In the genomic region with DNA sequence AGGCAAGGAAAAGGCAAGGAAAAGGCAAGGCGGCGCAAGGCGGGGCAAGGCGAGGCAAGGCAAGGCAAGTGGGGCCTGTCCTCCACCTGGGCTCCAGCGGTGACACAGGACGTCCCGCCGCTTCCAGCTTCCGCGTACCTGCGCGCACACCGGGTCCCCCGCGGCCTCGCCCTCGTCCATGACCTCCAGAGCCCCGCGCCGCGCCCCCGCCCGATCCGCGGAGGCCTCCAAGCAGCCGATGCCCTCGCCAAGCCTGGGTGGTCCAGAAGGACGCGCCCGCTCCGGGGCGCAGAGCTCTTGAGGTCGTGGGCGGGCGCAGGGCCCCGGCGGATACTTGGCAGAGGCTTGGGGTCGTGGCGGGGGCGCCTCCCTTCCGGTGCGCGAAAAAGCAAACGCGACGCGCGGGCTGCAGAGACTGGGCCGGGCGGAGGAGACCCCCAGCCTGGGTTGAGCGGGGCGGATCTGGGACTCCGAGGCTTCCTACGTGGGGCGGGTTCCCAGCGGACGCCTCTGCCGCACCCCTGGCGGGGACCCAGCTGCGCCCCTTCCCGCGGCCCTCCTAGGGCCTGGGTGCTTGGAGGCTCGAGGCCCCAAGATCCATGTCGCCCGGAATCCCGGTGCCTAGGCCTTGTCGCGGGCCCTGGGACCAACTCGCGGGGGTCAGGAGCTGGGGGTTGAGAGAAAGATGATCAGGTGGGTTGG, we compare ENCODE assay signal across 16 cellular contexts.
DNase-seq lines count a peak whose midpoint lies in the region; ATAC-seq, FAIRE-seq and TF ChIP-seq lines count a peak whose summit lies in the region.
"Had no signal": no experiment of that assay in that cellular context is flagged by ENCODE, and none has a peak within 500 bp of the region (broad histone marks: within the 10 kb centered on the region; RNA-seq: fewer than 3 reads in every experiment).

No MANE protein-coding gene starts in this region.

- intact Hi-C loops in testis (cut with DNase I; ENCODE audit: low total_unique reads): loop anchor here (10.0 kb wide), 1 partner anchor 148 kb away; the partner anchor contains the start of gene TNFAIP2

- no peak overlapping the region for H3K27ac ChIP-seq in gastroesophageal sphincter
- H3K27ac ChIP-seq in testis: no peak overlapping the region
- H3K27ac ChIP-seq: C4-2B, SJSA1, WERI-Rb-1 had no signal

- H3K9me3 ChIP-seq in adipocyte (ENCODE audit: control insufficient read depth, low read length) (peaks cover 12% of the 10 kb centered on the region), gastroesophageal sphincter (no peaks in the 10 kb centered on the region), mucosa of stomach (ENCODE audit: control insufficient read depth, low read length) (no peaks in the 10 kb centered on the region), testis (no peaks in the 10 kb centered on the region)
- H3K9me3 ChIP-seq: MG63, SJSA1 had no signal

- no peak overlapping the region for H3K9ac ChIP-seq in adipocyte (ENCODE audit: low read length)
- peak overlapping the region; percentile 65 for H3K9ac ChIP-seq in mucosa of stomach (ENCODE audit: low read length)

- H3K4me3 ChIP-seq in adipocyte (ENCODE audit: low read length) (peak overlapping the region; percentile 61), gastroesophageal sphincter (peak overlapping the region in 1 of 2 donors; percentile 46), mucosa of stomach (ENCODE audit: low read length) (no peak overlapping the region), testis (peak overlapping the region; percentile 38 to 40)
- H3K4me3 ChIP-seq: MG63, SJSA1 had no signal

- no peak for TF ChIP-seq EP300 in gastroesophageal sphincter (IDR thresholded peaks at IDR 0.05)

- WGBS in gastroesophageal sphincter (ENCODE audit: low coverage in 1 of 2), 2 donors: no CpG with 5 or more reads among the region's 70 CpGs
- 6 to 12% methylated on average over 23 to 48 of the region's 70 CpGs for WGBS in testis, 2 donors

- peaks cover 3% of the 10 kb centered on the region for H3K4me1 ChIP-seq in adipocyte (ENCODE audit: control insufficient read depth, insufficient read depth, low read length)
- peaks cover 0 to 17% (median 12%) of the 10 kb centered on the region in 3 donors for H3K4me1 ChIP-seq in gastroesophageal sphincter
- peaks cover 11% of the 10 kb centered on the region for H3K4me1 ChIP-seq in mucosa of stomach (ENCODE audit: control insufficient read depth, insufficient read depth, low read length)
- H3K4me1 ChIP-seq in testis: peaks cover 5% of the 10 kb centered on the region
- H3K4me1 ChIP-seq: SJSA1 had no signal

- DNase-seq in adipocyte (ENCODE audit: low read depth) (no peak), testis (no peak), kidney glomerular epithelial cell (lab: John Stamatoyannopoulos, UW) (no peak), H54 (ENCODE audit: insufficient read length, low spot score) (no peak), amygdala (lab: John Stamatoyannopoulos, UW) (no peak)
- no peak for DNase-seq in activated naive CD4-positive, alpha-beta T cell (lab: John Stamatoyannopoulos, UW)
- DNase-seq: activated T-cell treated with anti-CD3 and anti-CD28 coated beads, Interleukin-2, amount 50 U/mL, for 1 hour; mesendoderm; MG63; NCI-H524; stimulated activated naive CD4-positive, alpha-beta T cell; WERI-Rb-1 had no signal

- H3K36me3 ChIP-seq in adipocyte (ENCODE audit: control insufficient read depth, insufficient read depth, low read length, severe bottlenecking): no peaks in the 10 kb centered on the region
- H3K36me3 ChIP-seq in gastroesophageal sphincter: no peaks in the 10 kb centered on the region
- H3K36me3 ChIP-seq in mucosa of stomach (ENCODE audit: control insufficient read depth, insufficient read depth, low read length): no peaks in the 10 kb centered on the region
- H3K36me3 ChIP-seq in testis (ENCODE audit: low read depth, missing control alignments): no peaks in the 10 kb centered on the region
- H3K36me3 ChIP-seq: MG63, SJSA1, WERI-Rb-1 had no signal

- H3K27me3 ChIP-seq in adipocyte (replicated peaks; ENCODE audit: control insufficient read depth, insufficient read depth, low read length): peaks cover 4% of the 10 kb centered on the region
- H3K27me3 ChIP-seq in gastroesophageal sphincter: peaks cover 94% of the 10 kb centered on the region
- peaks cover 24% of the 10 kb centered on the region for H3K27me3 ChIP-seq in mucosa of stomach (ENCODE audit: control insufficient read depth, insufficient read depth, low read length)
- H3K27me3 ChIP-seq in testis: no peaks in the 10 kb centered on the region
- H3K27me3 ChIP-seq: MG63, SJSA1 had no signal

- FAIRE-seq in H54 (lab: Jason Lieb, UNC): no peak

- no peak for TF ChIP-seq POLR2A in gastroesophageal sphincter (IDR thresholded peaks at IDR 0.05)
- TF ChIP-seq POLR2A in testis (IDR thresholded peaks at IDR 0.05): no peak
- TF ChIP-seq POLR2A in H54 (IDR thresholded peaks at IDR 0.05; ENCODE audit: low read depth, low read length): no peak

- TF ChIP-seq CTCF in gastroesophageal sphincter (IDR thresholded peaks at IDR 0.05) (no peak), testis (IDR thresholded peaks at IDR 0.05) (no peak)

- ATAC-seq in gastroesophageal sphincter: peak; percentile 28
